Comparison of ENCODE assay signal across 8 cellular contexts in genomic region chr1:2526824-2527552, GRCh38. TPM values are rescaled to one million over a fixed set of nuclear protein-coding genes. Genes with fewer than 3 reads are reported as not detected.
DNase-seq lines count a peak whose midpoint lies in the region; ATAC-seq and TF ChIP-seq lines count a peak whose summit lies in the region.

No MANE protein-coding gene starts in this region.

- H3K4me3 Mint-ChIP-seq in activated T-helper 1 cell treated with anti-CD3 and anti-CD28 coated beads, Interleukin-12 subunit alpha, Interleukin-12 subunit beta, Interleukin-2, Interleukin-4 antibody, amounts not matched to agents 30 ng/mL and 10 ng/mL and 1 ng/mL, durations not matched to agents 14 hours and 24 hours and 36 hours: peak overlapping the region; percentile 48

- H3K27me3 Mint-ChIP-seq in activated T-helper 1 cell treated with anti-CD3 and anti-CD28 coated beads, Interleukin-12 subunit alpha, Interleukin-12 subunit beta, Interleukin-2, Interleukin-4 antibody, amounts not matched to agents 30 ng/mL and 10 ng/mL and 1 ng/mL, durations not matched to agents 14 hours and 24 hours and 36 hours (ENCODE audit: insufficient read depth): peaks cover 19% of the 10 kb centered on the region

- RAD21 ChIA-PET in HCT116 (lab: Charles Lee; ENCODE audit: low non-redundant PET in 1 of 2, low total read pairs in 2 of 2, uncharacterized antibody in 2 of 2, unreplicated experiment in 2 of 2): interaction anchor here in 1 of 2 experiments (1.5 kb wide), 1 partner anchor 18 kb away, joined by 3 read pairs; no protein-coding TSS in a partner anchor

- H3K4me1 ChIP-seq in HCT116 (ENCODE audit: control insufficient read depth in 1 of 2, insufficient read depth in 2 of 2, low read length in 2 of 2) (peaks cover 15 to 20% of the 10 kb centered on the region in 2 experiments; a peak in 3 of 4 replicates), gastroesophageal sphincter (peaks cover 0 to 83% (median 42%) of the 10 kb centered on the region in 3 donors), prostate gland (replicated peaks) (peaks cover 19% of the 10 kb centered on the region)

- peak overlapping the region; percentile 78 for H3K4me2 ChIP-seq in HCT116 (ENCODE audit: low read length)

- no peak overlapping the region for H2AFZ ChIP-seq in HCT116 (ENCODE audit: low read depth, low read length, poor library complexity, severe bottlenecking)

- no peaks in the 10 kb centered on the region for H3K9me3 Mint-ChIP-seq in activated T-helper 1 cell treated with anti-CD3 and anti-CD28 coated beads, Interleukin-12 subunit alpha, Interleukin-12 subunit beta, Interleukin-2, Interleukin-4 antibody, amounts not matched to agents 30 ng/mL and 10 ng/mL and 1 ng/mL, durations not matched to agents 14 hours and 24 hours and 36 hours

- H3K9me2 ChIP-seq in HCT116 (ENCODE audit: insufficient read depth): no peaks in the 10 kb centered on the region

- H3K27ac Mint-ChIP-seq in activated T-helper 1 cell treated with anti-CD3 and anti-CD28 coated beads, Interleukin-12 subunit alpha, Interleukin-12 subunit beta, Interleukin-2, Interleukin-4 antibody, amounts not matched to agents 30 ng/mL and 10 ng/mL and 1 ng/mL, durations not matched to agents 14 hours and 24 hours and 36 hours: peak overlapping the region; percentile 50

- BruUV-seq in HCT116 (replicated peaks; lab: Mats Ljungman, UMichigan): no TSS peak

- H3K36me3 Mint-ChIP-seq in activated T-helper 1 cell treated with anti-CD3 and anti-CD28 coated beads, Interleukin-12 subunit alpha, Interleukin-12 subunit beta, Interleukin-2, Interleukin-4 antibody, amounts not matched to agents 30 ng/mL and 10 ng/mL and 1 ng/mL, durations not matched to agents 14 hours and 24 hours and 36 hours (ENCODE audit: low read depth): no peaks in the 10 kb centered on the region

- TF ChIP-seq POLR2A in HCT116 (IDR thresholded peaks at IDR 0.05; ENCODE audit: borderline replicate concordance, extremely low read depth, insufficient read depth, insufficient read length) (no peak), gastroesophageal sphincter (IDR thresholded peaks at IDR 0.05) (no peak), prostate gland (IDR thresholded peaks at IDR 0.05) (no peak)

- H3K79me2 ChIP-seq in HCT116 (ENCODE audit: insufficient read depth, low read length): peaks cover 40% of the 10 kb centered on the region

- H4K20me1 ChIP-seq in HCT116 (ENCODE audit: insufficient read depth): peaks cover 8% of the 10 kb centered on the region; the same call in 1 of the 2 replicates

- WGBS in gastroesophageal sphincter (ENCODE audit: low coverage in 1 of 2), 2 donors: 40% methylated on average over 3 of the region's 20 CpGs; no CpG with 5 or more reads in 1 of the 2 donors
- WGBS in prostate gland: 48% methylated on average over 20 of the region's 20 CpGs

- peak; percentile 8 for ATAC-seq in HCT116
- ATAC-seq in gastroesophageal sphincter: no peak

- H3K27ac ChIP-seq in HCT116 (ENCODE audit: low read depth, low read length) (peak overlapping the region; percentile 9; the same call in 1 of the 2 replicates), gastroesophageal sphincter (peak overlapping the region in 3 of 4 donors; percentile 82 to 94 (median 84)), prostate gland (peak overlapping the region; percentile 76 to 84)

- peaks cover 38% of the 10 kb centered on the region for H3K4me1 Mint-ChIP-seq in activated T-helper 1 cell treated with anti-CD3 and anti-CD28 coated beads, Interleukin-12 subunit alpha, Interleukin-12 subunit beta, Interleukin-2, Interleukin-4 antibody, amounts not matched to agents 30 ng/mL and 10 ng/mL and 1 ng/mL, durations not matched to agents 14 hours and 24 hours and 36 hours (ENCODE audit: low read depth)

- DNase-seq in GM13977 (ENCODE audit: low spot score) (peak; percentile 81), HCT116 (ENCODE audit: low read depth, low spot score) (no peak), NAMALWA (ENCODE audit: low spot score) (peak; percentile 89), prostate gland (ENCODE audit: low spot score) (no peak), NCI-H510A (lab: John Stamatoyannopoulos, UW) (no peak), NCI-H2081 (lab: John Stamatoyannopoulos, UW) (no peak)
- DNase-seq in activated T-helper 1 cell treated with anti-CD3 and anti-CD28 coated beads, Interleukin-12 subunit alpha, Interleukin-12 subunit beta, Interleukin-2, Interleukin-4 antibody, amounts not matched to agents 30 ng/mL and 10 ng/mL and 1 ng/mL, durations not matched to agents 14 hours and 24 hours and 36 hours (ENCODE audit: low spot score): peak; percentile 41

- CTCF ChIA-PET in HCT116 (lab: Charles Lee): interaction anchor here (1.1 to 1.5 kb wide), 2 partner anchors 19 to 22 kb away, joined by 3 to 6 read pairs; no protein-coding TSS in a partner anchor

- TF ChIP-seq RAD21 in HCT116 (IDR thresholded peaks at IDR 0.05; ENCODE audit: low read depth): no peak

- no peak for TF ChIP-seq CTCF in GM13977 (IDR thresholded peaks at IDR 0.05; ENCODE audit: extremely low read depth, insufficient read depth, missing control alignments)
- TF ChIP-seq CTCF in HCT116 (IDR thresholded peaks at IDR 0.05 in 2 of 3, conservative IDR thresholded peaks at IDR 0.05 in 1 of 3; ENCODE audit: borderline replicate concordance in 1 of 3, insufficient read depth in 1 of 3, low read depth in 2 of 3, low read length in 2 of 3): no peak
- no peak for TF ChIP-seq CTCF in gastroesophageal sphincter (IDR thresholded peaks at IDR 0.05)
- TF ChIP-seq CTCF in prostate gland (IDR thresholded peaks at IDR 0.05): no peak

- H3K36me3 ChIP-seq in HCT116 (ENCODE audit: control insufficient read depth in 1 of 2, insufficient read depth in 2 of 2, low read length in 2 of 2): no peaks in the 10 kb centered on the region
- no peaks in the 10 kb centered on the region for H3K36me3 ChIP-seq in gastroesophageal sphincter
- H3K36me3 ChIP-seq in prostate gland: no peaks in the 10 kb centered on the region

- POLR2A ChIA-PET in HCT116 (lab: Charles Lee): interaction anchor here (1.0 to 1.5 kb wide), 2 partner anchors 8 to 19 kb away, joined by 4 to 13 read pairs; no protein-coding TSS in a partner anchor

- H3K27me3 ChIP-seq in HCT116 (ENCODE audit: insufficient read depth, low read length) (no peaks in the 10 kb centered on the region), gastroesophageal sphincter (peaks cover 49% of the 10 kb centered on the region), prostate gland (replicated peaks; ENCODE audit: insufficient read depth) (no peaks in the 10 kb centered on the region)

- H3K9me3 ChIP-seq in HCT116 (ENCODE audit: control insufficient read depth in 1 of 2, insufficient read depth in 1 of 2, low read depth in 1 of 2, low read length in 2 of 2) (no peaks in the 10 kb centered on the region), gastroesophageal sphincter (no peaks in the 10 kb centered on the region), prostate gland (no peaks in the 10 kb centered on the region)

- peak overlapping the region; percentile 20 to 97 for H3K4me3 ChIP-seq in HCT116 (replicated peaks in 1 of 2; ENCODE audit: low read depth in 1 of 2, low read length in 2 of 2)
- H3K4me3 ChIP-seq in gastroesophageal sphincter: peak overlapping the region; percentile 78 to 89
- H3K4me3 ChIP-seq in prostate gland: peak overlapping the region; percentile 78 to 83

- intact Hi-C loops in HCT116 (cut with micrococcal nuclease) (loop anchor here (5.0 kb wide), 1 partner anchor 115 kb away; the partner anchor contains the start of gene PEX10), prostate gland (cut with DNase I) (loop anchor here (10.0 kb wide), 1 partner anchor 332 kb away; the partner anchor contains the start of gene FAAP20)
- intact Hi-C loops in activated T-helper 1 cell treated with anti-CD3 and anti-CD28 coated beads, Interleukin-12 subunit alpha, Interleukin-12 subunit beta, Interleukin-2, Interleukin-4 antibody, amounts not matched to agents 30 ng/mL and 10 ng/mL and 1 ng/mL, durations not matched to agents 14 hours and 24 hours and 36 hours (cut with micrococcal nuclease): loop anchor here (1.0 to 10.0 kb wide), 10 partner anchors 20 to 392 kb away; partner anchors contain the start of genes MORN1, PEX10, PRXL2B and RER1

- in situ Hi-C loops in GM13977 (cut with MboI; ENCODE audit: low pct_unique_long_range_greater_than_20kb, low sequenced_read_pairs, unreplicated experiment): loop anchor here (25.0 kb wide), 1 partner anchor 340 kb away; the partner anchor contains the start of gene FAAP20

- no peak for TF ChIP-seq EP300 in gastroesophageal sphincter (IDR thresholded peaks at IDR 0.05)

- H3K9ac ChIP-seq in HCT116 (ENCODE audit: low read length): peak overlapping the region; percentile 33; the same call in 1 of the 2 replicates

RNA-seq across cellular contexts. Expression of gene PANK4, which starts 0.6 kb away (rescaled TPM):
- total RNA-seq in HCT116 (2021; ENCODE audit: unreplicated experiment): 38.5 TPM
- 21.0 and 25.6 TPM in 2 replicates for polyA plus RNA-seq in HCT116 (2012)
- 65.6 and 67.6 TPM in 2 replicates for total RNA-seq in activated T-helper 1 cell treated with anti-CD3 and anti-CD28 coated beads, Interleukin-12 subunit alpha, Interleukin-12 subunit beta, Interleukin-2, Interleukin-4 antibody, amounts not matched to agents 30 ng/mL and 10 ng/mL and 1 ng/mL, durations not matched to agents 14 hours and 24 hours and 36 hours
- 10 to 100 TPM; 32.6 to 46.8 (median 34.0) TPM for total RNA-seq in gastroesophageal sphincter
- total RNA-seq in prostate gland: 10 to 100 TPM; 27.0 to 69.5 TPM

RNA-seq across cellular contexts. Expression of gene HES5, which starts 3.1 kb away (rescaled TPM):
- total RNA-seq in HCT116 (2021; ENCODE audit: unreplicated experiment) (not detected), gastroesophageal sphincter (not detected), prostate gland (1 to 10 TPM in 1 of 2 donors, not detected in 1; 2.6 TPM)
- polyA plus RNA-seq in HCT116 (2012): not detected in 2 replicates
- not detected in 2 replicates for total RNA-seq in activated T-helper 1 cell treated with anti-CD3 and anti-CD28 coated beads, Interleukin-12 subunit alpha, Interleukin-12 subunit beta, Interleukin-2, Interleukin-4 antibody, amounts not matched to agents 30 ng/mL and 10 ng/mL and 1 ng/mL, durations not matched to agents 14 hours and 24 hours and 36 hours

RNA-seq across cellular contexts. Expression of gene TNFRSF14, which starts 29.2 kb away (rescaled TPM):
- total RNA-seq in HCT116 (2021; ENCODE audit: unreplicated experiment) (0.66 TPM), gastroesophageal sphincter (10 to 100 TPM; 23.0 to 81.6 (median 36.9) TPM), prostate gland (100 to 1,000 TPM in 1 of 2 donors, 10 to 100 TPM in 1; 83.3 to 105 TPM)
- polyA plus RNA-seq in HCT116 (2012): 0.20 TPM in 1 of 2 replicates, not detected in the other
- total RNA-seq in activated T-helper 1 cell treated with anti-CD3 and anti-CD28 coated beads, Interleukin-12 subunit alpha, Interleukin-12 subunit beta, Interleukin-2, Interleukin-4 antibody, amounts not matched to agents 30 ng/mL and 10 ng/mL and 1 ng/mL, durations not matched to agents 14 hours and 24 hours and 36 hours: 207 and 215 TPM in 2 replicates

RNA-seq across cellular contexts. Expression of gene PLCH2, which starts 50.9 kb away (rescaled TPM):
- total RNA-seq in HCT116 (2021; ENCODE audit: unreplicated experiment) (2.0 TPM), gastroesophageal sphincter (under 1 TPM; under 0.01 to 0.72 (median 0.15) TPM), prostate gland (10 to 100 TPM; 29.8 to 41.0 TPM)
- 1.3 and 1.6 TPM in 2 replicates for polyA plus RNA-seq in HCT116 (2012)
- 2.5 and 2.9 TPM in 2 replicates for total RNA-seq in activated T-helper 1 cell treated with anti-CD3 and anti-CD28 coated beads, Interleukin-12 subunit alpha, Interleukin-12 subunit beta, Interleukin-2, Interleukin-4 antibody, amounts not matched to agents 30 ng/mL and 10 ng/mL and 1 ng/mL, durations not matched to agents 14 hours and 24 hours and 36 hours

RNA-seq across cellular contexts. Expression of gene PRXL2B, which starts 59.6 kb away (rescaled TPM):
- total RNA-seq in HCT116 (2021; ENCODE audit: unreplicated experiment): 32.2 TPM
- 17.5 and 17.8 TPM in 2 replicates for polyA plus RNA-seq in HCT116 (2012)
- 39.5 and 42.1 TPM in 2 replicates for total RNA-seq in activated T-helper 1 cell treated with anti-CD3 and anti-CD28 coated beads, Interleukin-12 subunit alpha, Interleukin-12 subunit beta, Interleukin-2, Interleukin-4 antibody, amounts not matched to agents 30 ng/mL and 10 ng/mL and 1 ng/mL, durations not matched to agents 14 hours and 24 hours and 36 hours
- total RNA-seq in gastroesophageal sphincter: 10 to 100 TPM in 3 of 4 donors, 1 to 10 TPM in 1; 6.5 to 24.1 (median 14.0) TPM
- total RNA-seq in prostate gland: 10 to 100 TPM; 20.3 to 25.8 TPM

Comparison
In these comparisons a context has a peak if more than half of its experiments do, and no peak if none do; other contexts are left out.
1. DNase-seq: peak in GM13977 (single experiment), NAMALWA (single experiment) and activated T-helper 1 cell treated with anti-CD3 and anti-CD28 coated beads, Interleukin-12 subunit alpha, Interleukin-12 subunit beta, Interleukin-2, Interleukin-4 antibody, amounts not matched to agents 30 ng/mL and 10 ng/mL and 1 ng/mL, durations not matched to agents 14 hours and 24 hours and 36 hours (single experiment); none in HCT116 (single experiment), prostate gland (single experiment), NCI-H510A (single experiment) and NCI-H2081 (0 of 2).
2. H3K27ac ChIP-seq: peak in every context shown above with its lines; median percentile 84 in gastroesophageal sphincter; 80 in prostate gland; 9 in HCT116.
3. RNA of gene TNFRSF14, which starts 29.2 kb away (total RNA-seq): 207 to 215 TPM in activated T-helper 1 cell treated with anti-CD3 and anti-CD28 coated beads, Interleukin-12 subunit alpha, Interleukin-12 subunit beta, Interleukin-2, Interleukin-4 antibody, amounts not matched to agents 30 ng/mL and 10 ng/mL and 1 ng/mL, durations not matched to agents 14 hours and 24 hours and 36 hours, 83.3 to 105 TPM in prostate gland and 23.0 to 81.6 TPM in gastroesophageal sphincter; 0.66 TPM in HCT116 (single experiment); every median in the first group is over 10 times any median in the second.
4. Peak in every context shown above with its lines, with median percentiles within 50 percentile points of each other: H3K4me3 ChIP-seq.